In the genomic region with DNA sequence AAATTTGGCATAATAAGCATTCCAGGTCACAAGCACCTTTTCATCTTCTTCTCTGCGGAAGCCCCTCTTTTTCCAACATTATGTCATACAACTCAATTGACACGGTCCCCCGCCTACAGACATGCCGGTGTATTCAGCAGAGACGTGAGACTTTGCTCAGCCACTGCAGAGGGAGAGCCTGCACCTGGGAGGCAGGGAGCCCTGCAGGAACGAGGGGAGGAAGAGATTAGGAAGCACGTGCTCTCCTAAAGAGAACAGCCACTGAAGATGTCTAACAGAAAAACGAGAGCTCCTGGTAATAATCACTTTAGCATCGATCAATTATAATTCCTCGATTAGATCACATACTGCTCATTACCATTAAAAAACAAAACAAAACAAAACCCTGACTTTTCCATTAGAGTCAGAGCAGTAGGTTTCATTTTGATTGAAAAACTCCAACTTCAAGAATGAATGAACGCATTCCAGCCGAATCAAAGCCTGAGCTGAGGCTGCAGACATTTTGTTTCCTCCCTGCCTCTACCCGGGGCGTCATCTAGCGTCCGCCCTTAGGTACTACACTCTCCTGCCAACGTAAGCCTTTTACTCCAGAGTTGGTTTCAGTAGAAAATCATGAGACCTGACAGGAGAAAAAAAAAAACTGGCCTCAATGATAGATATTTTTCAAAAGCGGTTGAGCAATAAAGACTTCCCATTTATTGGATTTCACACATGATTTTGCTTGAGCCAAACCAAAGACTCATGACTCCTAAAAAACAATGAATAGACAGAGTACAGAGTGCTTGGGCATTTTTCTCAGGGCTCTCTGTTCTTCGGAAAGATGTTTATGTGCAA, we compare ENCODE assay signal across 8 cellular contexts.
A peak's percentile ranks its signal among the peaks of the same experiment; 100 is the strongest.
DNase-seq lines count a peak whose midpoint lies in the region; ATAC-seq and TF ChIP-seq lines count a peak whose summit lies in the region.

No MANE protein-coding gene starts in this region.

- H3K9me3 ChIP-seq in endodermal cell (ENCODE audit: control insufficient read depth, low read length) (peaks cover 22% of the 10 kb centered on the region), mucosa of descending colon (no peaks in the 10 kb centered on the region)

- no peaks in the 10 kb centered on the region for H3K27me3 ChIP-seq in endodermal cell (ENCODE audit: control insufficient read depth, insufficient read depth, low read length, poor library complexity, severe bottlenecking)

- ATAC-seq in mucosa of descending colon, result peak; percentile 60

- peaks cover 36% of the 10 kb centered on the region for H3K4me1 Mint-ChIP-seq in endodermal cell

- H3K4me3 Mint-ChIP-seq in endodermal cell, result no peak overlapping the region

- H3K36me3 Mint-ChIP-seq in endodermal cell (ENCODE audit: low read depth), result no peaks in the 10 kb centered on the region

- intact Hi-C loops in mucosa of descending colon (cut with DNase I, micrococcal nuclease), result loop anchor here (5.0 to 10.0 kb wide), 6 partner anchors 188 to 601 kb away; no protein-coding TSS in a partner anchor

- H3K27ac Mint-ChIP-seq in endodermal cell, result peak overlapping the region; percentile 88

- no peak overlapping the region for H3K9ac ChIP-seq in endodermal cell (ENCODE audit: extremely low read depth, low read length, poor library complexity, severe bottlenecking)

- H3K36me3 ChIP-seq in endodermal cell (ENCODE audit: control insufficient read depth, insufficient read depth, low read length), result no peaks in the 10 kb centered on the region
- no peaks in the 10 kb centered on the region for H3K36me3 ChIP-seq in mucosa of descending colon (ENCODE audit: low read depth)

- 21 to 41% methylated on average over 9 to 19 of the region's 19 CpGs for WGBS in endodermal cell (ENCODE audit: insufficient coverage in 1 of 2, insufficient read length in 1 of 2), 2 experiments

- H3K4me3 ChIP-seq in endodermal cell (ENCODE audit: low read length), result no peak overlapping the region
- H3K4me3 ChIP-seq in mucosa of descending colon, result no peak overlapping the region

- DNase-seq in NCI-H1417 (lab: John Stamatoyannopoulos, UW) (peak; percentile 64 to 86 (median 71)), NCI-H1417 treated with DMSO at 0.1 percent for 48 hours (lab: John Stamatoyannopoulos, UW) (no peak), HS-27A (ENCODE audit: low read depth) (peak; percentile 24), NOMO-1 treated with dmso at 0.1 percent for 144 hours (lab: John Stamatoyannopoulos, UW; ENCODE audit: unreplicated experiment) (peak; percentile 90), endodermal cell (peak; percentile 92), mucosa of descending colon (peak; percentile 77 to 89 (median 80))
- DNase-seq in activated CD8-positive, alpha-beta memory T cell treated with anti-CD3 and anti-CD28 coated beads for 48 hours (ENCODE audit: low read depth in 2 of 3, low spot score in 2 of 3), result peak in 2 of 3 experiments; percentile 40 to 45
- DNase-seq in stimulated activated CD8-positive, alpha-beta memory T cell treated with anti-CD3 and anti-CD28 coated beads, Interleukin-2, amount 100 ng/mL, for 1 hour (ENCODE audit: low read depth in 2 of 2), result peak; percentile 53 to 54

- H3K27me3 Mint-ChIP-seq in endodermal cell (ENCODE audit: insufficient read depth), result no peaks in the 10 kb centered on the region

- H3K4me1 ChIP-seq in endodermal cell (ENCODE audit: control insufficient read depth, insufficient read depth, low read length), result peaks cover 23% of the 10 kb centered on the region
- H3K4me1 ChIP-seq in mucosa of descending colon (ENCODE audit: low read depth), result peaks cover 17% of the 10 kb centered on the region

- no peak overlapping the region for H3K27ac ChIP-seq in endodermal cell (ENCODE audit: low read depth, low read length)

- peak; percentile 98 for TF ChIP-seq CTCF in endodermal cell (conservative IDR thresholded peaks at IDR 0.05)
- TF ChIP-seq CTCF in mucosa of descending colon (IDR thresholded peaks at IDR 0.05), result peak; percentile 98

- peaks cover 10% of the 10 kb centered on the region for H3K9me3 Mint-ChIP-seq in endodermal cell
